In genomic region chr5:75734913-75735789, GRCh38 we compare ENCODE assay signal across 8 cellular contexts. TPM values are rescaled to one million over a fixed set of nuclear protein-coding genes. Genes with fewer than 3 reads are reported as not detected.
DNase-seq lines count a peak whose midpoint lies in the region; ATAC-seq, FAIRE-seq and TF ChIP-seq lines count a peak whose summit lies in the region.

No MANE protein-coding gene starts in this region.

- H3K4me3 ChIP-seq in LNCaP clone FGC (ENCODE audit: low read depth, low read length) (no peak overlapping the region), keratinocyte (ENCODE audit: control insufficient read depth in 2 of 3, extremely low read depth in 1 of 3, insufficient read depth in 2 of 3, low read depth in 1 of 3, low read length in 3 of 3) (no peak overlapping the region), ascending aorta (no peak overlapping the region)

- FAIRE-seq in keratinocyte (lab: Jason Lieb, UNC) = no peak

- H3K27ac ChIP-seq in keratinocyte (ENCODE audit: control insufficient read depth, insufficient read depth, low read length) (no peak overlapping the region), ascending aorta (no peak overlapping the region)

- no peak overlapping the region for H3K9ac ChIP-seq in keratinocyte (ENCODE audit: control insufficient read depth, extremely low read depth, insufficient read depth, low read length)

- no peaks in the 10 kb centered on the region for H3K27me3 ChIP-seq in keratinocyte (ENCODE audit: control insufficient read depth, extremely low read depth, insufficient read depth, low read length)
- no peaks in the 10 kb centered on the region for H3K27me3 ChIP-seq in ascending aorta

- no peak overlapping the region for H3K4me3 Mint-ChIP-seq in stimulated activated naive CD8-positive, alpha-beta T cell treated with anti-CD3 and anti-CD28 coated beads, Interleukin-15, amount 100 ng/mL, for 72 hours

- no peaks in the 10 kb centered on the region for H4K20me1 ChIP-seq in keratinocyte (ENCODE audit: control insufficient read depth, extremely low read depth, insufficient read depth, low read length)

- H3K9me1 ChIP-seq in keratinocyte (ENCODE audit: control insufficient read depth, extremely low read depth, insufficient read depth, low read length) = no peaks in the 10 kb centered on the region

- H3K4me1 ChIP-seq in keratinocyte (ENCODE audit: control insufficient read depth, extremely low read depth, insufficient read depth, low read length) (no peaks in the 10 kb centered on the region), ascending aorta (no peaks in the 10 kb centered on the region)

- H3K4me2 ChIP-seq in keratinocyte (ENCODE audit: control insufficient read depth, extremely low read depth, insufficient read depth, low read depth, low read length) = no peak overlapping the region

- peaks cover 10% of the 10 kb centered on the region for H3K27me3 Mint-ChIP-seq in stimulated activated naive CD8-positive, alpha-beta T cell treated with anti-CD3 and anti-CD28 coated beads, Interleukin-15, amount 100 ng/mL, for 72 hours

- H3K9me3 Mint-ChIP-seq in stimulated activated naive CD8-positive, alpha-beta T cell treated with anti-CD3 and anti-CD28 coated beads, Interleukin-15, amount 100 ng/mL, for 72 hours = no peaks in the 10 kb centered on the region

- H3K4me1 Mint-ChIP-seq in stimulated activated naive CD8-positive, alpha-beta T cell treated with anti-CD3 and anti-CD28 coated beads, Interleukin-15, amount 100 ng/mL, for 72 hours = no peaks in the 10 kb centered on the region

- intact Hi-C loops in ascending aorta (cut with DNase I) = no loop called here

- H2AFZ ChIP-seq in keratinocyte (ENCODE audit: control insufficient read depth, low read length) = no peak overlapping the region

- H3K79me2 ChIP-seq in keratinocyte (ENCODE audit: control insufficient read depth, insufficient read depth, low read length) = no peaks in the 10 kb centered on the region

- H3K36me3 ChIP-seq in keratinocyte (ENCODE audit: control insufficient read depth in 2 of 2, extremely low read depth in 1 of 2, insufficient read depth in 2 of 2, low read length in 2 of 2) = no peaks in the 10 kb centered on the region
- H3K36me3 ChIP-seq in ascending aorta = no peaks in the 10 kb centered on the region

- dilution Hi-C loops in keratinocyte (cut with MboI; ENCODE audit: extremely low pct_ligation_motif_present, low sequenced_read_pairs) = no loop called here

- H3K9me3 ChIP-seq in keratinocyte (ENCODE audit: control insufficient read depth, low read depth, low read length) (no peaks in the 10 kb centered on the region), ascending aorta (peaks cover 0 to 7% of the 10 kb centered on the region in 2 donors)

- no peak for ATAC-seq in stimulated activated naive CD8-positive, alpha-beta T cell treated with anti-CD3 and anti-CD28 coated beads, Interleukin-15, Interleukin-2, amounts not matched to agents 100 U/mL and 50 U/mL, for 24 hours
- no peak for ATAC-seq in stimulated activated naive CD8-positive, alpha-beta T cell treated with anti-CD3 and anti-CD28 coated beads, Interleukin-15, amount 100 ng/mL, for 72 hours
- ATAC-seq in GM19324 (IDR thresholded peaks at IDR 0.05; ENCODE audit: low FRiP score, unreplicated experiment) = no peak

- TF ChIP-seq CTCF in LNCaP clone FGC (IDR thresholded peaks at IDR 0.05; ENCODE audit: control insufficient read depth, extremely low read depth, insufficient read depth) (peak; percentile 87), keratinocyte (optimal IDR thresholded peaks at IDR 0.05 in 1 of 3, IDR thresholded peaks at IDR 0.05 in 1 of 3, conservative IDR thresholded peaks at IDR 0.05 in 1 of 3; ENCODE audit: extremely low read depth in 1 of 3, insufficient read depth in 2 of 3, low read length in 3 of 3) (peak; percentile 46 to 73 (median 65)), ascending aorta (IDR thresholded peaks at IDR 0.05) (no peak)

- peak; percentile 7 for DNase-seq in stimulated activated naive CD8-positive, alpha-beta T cell treated with anti-CD3 and anti-CD28 coated beads, Interleukin-15, Interleukin-2, amounts not matched to agents 100 U/mL and 50 U/mL, for 24 hours
- no peak for DNase-seq in stimulated activated naive CD8-positive, alpha-beta T cell treated with anti-CD3 and anti-CD28 coated beads, Interleukin-15, amount 100 ng/mL, for 72 hours
- DNase-seq in LNCaP clone FGC (ENCODE audit: low read depth) (peak; percentile 19), amygdala (lab: John Stamatoyannopoulos, UW) (peak in 37 of 56 donors; percentile 1 to 71 (median 24)), keratinocyte (ENCODE audit: low read depth, low spot score) (no peak), ascending aorta (ENCODE audit: low spot score in 2 of 2) (no peak)
- DNase-seq in stimulated activated naive CD4-positive, alpha-beta T cell treated with Interleukin-2 at 50 U/mL for 16 hours (lab: John Stamatoyannopoulos, UW) = no peak

- H3K27ac Mint-ChIP-seq in stimulated activated naive CD8-positive, alpha-beta T cell treated with anti-CD3 and anti-CD28 coated beads, Interleukin-15, amount 100 ng/mL, for 72 hours = no peak overlapping the region

RNA-seq across cellular contexts. Expression of gene POC5, which starts 17.9 kb away (rescaled TPM):
- 7.9 to 10.4 TPM (median 8.2 TPM) in 3 replicates for polyA plus RNA-seq in keratinocyte
- polyA plus RNA-seq in keratinocyte (2011; ENCODE audit: low read depth) = 4.5 TPM
- 3.6 and 7.3 TPM in 2 replicates for polyA plus RNA-seq in keratinocyte (2011; cell fraction: cytosol; rRNA removed)
- polyA plus RNA-seq in keratinocyte (2011; cell fraction: nucleus; rRNA removed) = 12.5 and 12.7 TPM in 2 replicates
- 5.8 TPM in 2 replicates for polyA plus RNA-seq in keratinocyte (2012; ENCODE audit: low replicate concordance)
- polyA minus RNA-seq in keratinocyte = 1.1 to 12.7 TPM (median 8.0 TPM) in 3 replicates
- 5.0 TPM for polyA minus RNA-seq in keratinocyte (2011; cell fraction: cytosol; rRNA and poly(A)+ RNA removed)
- 4.1 and 12.0 TPM in 2 replicates for polyA minus RNA-seq in keratinocyte (2011; cell fraction: nucleus; rRNA and poly(A)+ RNA removed)
- 5.3 TPM for total RNA-seq in ascending aorta

Comparison
In these comparisons a context has a peak if more than half of its experiments do, and no peak if none do; other contexts are left out.
1. DNase-seq: peak in stimulated activated naive CD8-positive, alpha-beta T cell treated with anti-CD3 and anti-CD28 coated beads, Interleukin-15, Interleukin-2, amounts not matched to agents 100 U/mL and 50 U/mL, for 24 hours (single experiment), LNCaP clone FGC (single experiment) and amygdala (37 of 56); none in stimulated activated naive CD8-positive, alpha-beta T cell treated with anti-CD3 and anti-CD28 coated beads, Interleukin-15, amount 100 ng/mL, for 72 hours (0 of 2), keratinocyte (single experiment), ascending aorta (0 of 2) and stimulated activated naive CD4-positive, alpha-beta T cell treated with Interleukin-2 at 50 U/mL for 16 hours (single experiment).
2. CTCF ChIP-seq: peak in LNCaP clone FGC (single experiment) and keratinocyte (3 of 3); none in ascending aorta (0 of 3).